In genomic region chr4:123892997-123893745, GRCh38 we compare ENCODE assay signal across 12 cellular contexts.
DNase-seq lines count a peak whose midpoint lies in the region; ATAC-seq and TF ChIP-seq lines count a peak whose summit lies in the region.
"Had no signal": no experiment of that assay in that cellular context is flagged by ENCODE, and none has a peak within 500 bp of the region (broad histone marks: within the 10 kb centered on the region; RNA-seq: fewer than 3 reads in every experiment).

No MANE protein-coding gene starts in this region.

- intact Hi-C loops in Panc1 (cut with micrococcal nuclease; ENCODE audit: unreplicated experiment) = no loop called here

- H3K4me3 Mint-ChIP-seq in osteocyte (ENCODE audit: unreplicated experiment) = no peak overlapping the region
- no peak overlapping the region for H3K4me3 Mint-ChIP-seq in activated naive CD8-positive, alpha-beta T cell treated with anti-CD3 and anti-CD28 coated beads for 36 hours
- H3K4me3 Mint-ChIP-seq: natural killer cell had no signal

- ATAC-seq in Panc1 = no peak
- ATAC-seq: natural killer cell had no signal

- no peak for TF ChIP-seq CTCF in C4-2B (conservative IDR thresholded peaks at IDR 0.05)
- no peak for TF ChIP-seq CTCF in Panc1 (IDR thresholded peaks at IDR 0.05)
- no peak for TF ChIP-seq CTCF in foreskin fibroblast (IDR thresholded peaks at IDR 0.05; ENCODE audit: low read depth, low read length)
- TF ChIP-seq CTCF in osteocyte (IDR thresholded peaks at IDR 0.05) = no peak

- H3K4me3 ChIP-seq in Panc1 (ENCODE audit: low read depth in 2 of 2, low read length in 2 of 2) (no peak overlapping the region), foreskin fibroblast (ENCODE audit: low read depth in 1 of 2, low read length in 2 of 2) (no peak overlapping the region)
- H3K4me3 ChIP-seq: BLaER1 treated with 17β-estradiol and CSF1 and Interleukin-3, amounts not matched to agents 10 nM and 100 nM had no signal

- H3K36me3 ChIP-seq in Panc1 (ENCODE audit: control insufficient read depth, insufficient read depth, low read length) = no peaks in the 10 kb centered on the region
- H3K36me3 ChIP-seq: BLaER1 treated with 17β-estradiol and CSF1 and Interleukin-3, amounts not matched to agents 10 nM and 100 nM had no signal

- peaks cover 4% of the 10 kb centered on the region for H3K9me3 Mint-ChIP-seq in osteocyte (ENCODE audit: unreplicated experiment)
- no peaks in the 10 kb centered on the region for H3K9me3 Mint-ChIP-seq in activated naive CD8-positive, alpha-beta T cell treated with anti-CD3 and anti-CD28 coated beads for 36 hours

- peak overlapping the region; percentile 25; the same call in 1 of the 2 replicates for H3K27ac ChIP-seq in C4-2B
- H3K27ac ChIP-seq in Panc1 (ENCODE audit: low read length) = peak overlapping the region; percentile 51; the same call in 1 of the 2 replicates
- H3K27ac ChIP-seq: BLaER1 treated with 17β-estradiol and CSF1 and Interleukin-3, amounts not matched to agents 10 nM and 100 nM had no signal

- no peaks in the 10 kb centered on the region for H3K27me3 ChIP-seq in Panc1 (ENCODE audit: control insufficient read depth, insufficient read depth, low read length)
- H3K27me3 ChIP-seq: BLaER1 treated with 17β-estradiol and CSF1 and Interleukin-3, amounts not matched to agents 10 nM and 100 nM had no signal

- H3K27ac Mint-ChIP-seq in osteocyte (ENCODE audit: unreplicated experiment) = peak overlapping the region; percentile 2
- H3K27ac Mint-ChIP-seq in activated naive CD8-positive, alpha-beta T cell treated with anti-CD3 and anti-CD28 coated beads for 36 hours = no peak overlapping the region
- H3K27ac Mint-ChIP-seq: natural killer cell had no signal

- H3K4me1 Mint-ChIP-seq in osteocyte (ENCODE audit: unreplicated experiment) = peaks cover 54% of the 10 kb centered on the region
- H3K4me1 Mint-ChIP-seq in activated naive CD8-positive, alpha-beta T cell treated with anti-CD3 and anti-CD28 coated beads for 36 hours = no peaks in the 10 kb centered on the region
- H3K4me1 Mint-ChIP-seq: natural killer cell had no signal

- no peaks in the 10 kb centered on the region for H3K4me1 ChIP-seq in Panc1 (ENCODE audit: control insufficient read depth, insufficient read depth, low read length)
- H3K4me1 ChIP-seq: BLaER1 treated with 17β-estradiol and CSF1 and Interleukin-3, amounts not matched to agents 10 nM and 100 nM had no signal

- no peaks in the 10 kb centered on the region for H3K9me3 ChIP-seq in Panc1 (ENCODE audit: control insufficient read depth, insufficient read depth, low read depth, low read length)
- H3K9me3 ChIP-seq: BLaER1 treated with 17β-estradiol and CSF1 and Interleukin-3, amounts not matched to agents 10 nM and 100 nM had no signal

- POLR2A ChIA-PET in Panc1 (lab: Charles Lee) = no interaction called here

- in situ Hi-C loops in Panc1 (cut with HindIII; ENCODE audit: low pct_unique_long_range_greater_than_20kb, low sequenced_read_pairs) = no loop called here

- DNase-seq in Panc1 (ENCODE audit: low read depth, low spot score) = no peak
- peak; percentile 63 to 81 for DNase-seq in foreskin fibroblast
- DNase-seq in osteocyte (ENCODE audit: extremely low spot score, unreplicated experiment) = no peak
- DNase-seq in NCI-H1436 (lab: John Stamatoyannopoulos, UW) = no peak
- no peak for DNase-seq in DMS53 treated with DMSO at 0.1 percent for 48 hours (lab: John Stamatoyannopoulos, UW; ENCODE audit: unreplicated experiment)
- no peak for DNase-seq in activated naive CD8-positive, alpha-beta T cell treated with anti-CD3 and anti-CD28 coated beads for 36 hours
- DNase-seq in stimulated activated CD4-positive, alpha-beta T cell treated with anti-CD3 and anti-CD28 coated beads, Interleukin-15, amount 100 ng/mL, for 24 hours = no peak
- DNase-seq: hippocampal formation; natural killer cell; stimulated activated CD4-positive, alpha-beta T cell treated with anti-CD3 and anti-CD28 coated beads, Interleukin-4, amount 100 ng/mL, for 4 hours had no signal

- H3K36me3 Mint-ChIP-seq in osteocyte (ENCODE audit: unreplicated experiment) = no peaks in the 10 kb centered on the region
- no peaks in the 10 kb centered on the region for H3K36me3 Mint-ChIP-seq in activated naive CD8-positive, alpha-beta T cell treated with anti-CD3 and anti-CD28 coated beads for 36 hours
- H3K36me3 Mint-ChIP-seq: natural killer cell had no signal

- no peaks in the 10 kb centered on the region for H3K27me3 Mint-ChIP-seq in osteocyte (ENCODE audit: unreplicated experiment)
- peaks cover 4% of the 10 kb centered on the region for H3K27me3 Mint-ChIP-seq in activated naive CD8-positive, alpha-beta T cell treated with anti-CD3 and anti-CD28 coated beads for 36 hours

- CTCF ChIA-PET in Panc1 (lab: Charles Lee) = no interaction called here

- BruUV-seq in Panc1 (replicated peaks; lab: Mats Ljungman, UMichigan) = no TSS peak

Comparison
In these comparisons a context has a peak if more than half of its experiments do, and no peak if none do; other contexts are left out.
1. DNase-seq: peak in foreskin fibroblast (2 of 2); none in Panc1 (single experiment), osteocyte (single experiment), NCI-H1436 (single experiment), DMS53 treated with DMSO at 0.1 percent for 48 hours (single experiment), activated naive CD8-positive, alpha-beta T cell treated with anti-CD3 and anti-CD28 coated beads for 36 hours (single experiment) and stimulated activated CD4-positive, alpha-beta T cell treated with anti-CD3 and anti-CD28 coated beads, Interleukin-15, amount 100 ng/mL, for 24 hours (single experiment).